ENCODE assay signal across 24 cellular contexts in genomic region chr6:154689654-154690053, GRCh38.
"Had no signal": no experiment of that assay in that cellular context is flagged by ENCODE, and none has a peak within 500 bp of the region (broad histone marks: within the 10 kb centered on the region; RNA-seq: fewer than 3 reads in every experiment).

No MANE protein-coding gene starts in this region.

- H3K4me3 ChIP-seq: coronary artery, esophagus squamous epithelium, gastrocnemius medialis, ovary, prostate gland, spleen, thoracic aorta, vagina had no signal

- ATAC-seq: activated T-cell treated with anti-CD3 and anti-CD28 coated beads, Interleukin-2, amount 50 U/mL, for 72 hours; gastrocnemius medialis; left ventricle myocardium superior; natural killer cell had no signal

- H3K9me3 ChIP-seq: esophagus squamous epithelium, gastrocnemius medialis, ovary, prostate gland, spleen, thoracic aorta, vagina had no signal

- H3K4me1 ChIP-seq: esophagus squamous epithelium, gastrocnemius medialis, prostate gland had no signal

- H3K27ac ChIP-seq: coronary artery, esophagus squamous epithelium, gastrocnemius medialis, ovary, prostate gland, spleen, thoracic aorta, vagina had no signal

- DNase-seq: activated CD4-positive, alpha-beta memory T cell treated with anti-CD3 and anti-CD28 coated beads for 36 hours; activated CD4-positive, alpha-beta T cell treated with anti-CD3 and anti-CD28 coated beads for 48 hours; activated effector memory CD4-positive, alpha-beta T cell treated with Interleukin-2 at 50 U/mL for 16 hours; activated naive CD4-positive, alpha-beta T cell treated with anti-CD3 and anti-CD28 coated beads for 36 hours; activated naive CD8-positive, alpha-beta T cell treated with anti-CD3 and anti-CD28 coated beads, Interleukin-2, amount 10 ng/mL, durations not matched to agents 7 days and 5 days; activated T-cell treated with anti-CD3 and anti-CD28 coated beads, Interleukin-2, amount 50 U/mL, for 72 hours; amniotic stem cell; cerebellar nuclear complex; esophagus squamous epithelium; gastrocnemius medialis; head of caudate nucleus; hypothalamus; left ventricle myocardium superior; mammary epithelial cell; midbrain; natural killer cell; ovary; spleen; stimulated activated CD4-positive, alpha-beta T cell treated with anti-CD3 and anti-CD28 coated beads, Interleukin-4, amount 100 ng/mL, for 1 hour; stimulated activated naive CD4-positive, alpha-beta T cell treated with Interleukin-2 at 50 U/mL for 16 hours had no signal

- H3K27me3 ChIP-seq: esophagus squamous epithelium, gastrocnemius medialis, ovary, spleen, vagina had no signal

- H3K36me3 ChIP-seq: esophagus squamous epithelium, gastrocnemius medialis, ovary, prostate gland, spleen, thoracic aorta, vagina had no signal
